Comparison of ENCODE assay signal across 17 cellular contexts in genomic region chr2:6081955-6082354, GRCh38.
DNase-seq lines count a peak whose midpoint lies in the region; ATAC-seq and TF ChIP-seq lines count a peak whose summit lies in the region.
"Had no signal": no experiment of that assay in that cellular context is flagged by ENCODE, and none has a peak within 500 bp of the region (broad histone marks: within the 10 kb centered on the region; RNA-seq: fewer than 3 reads in every experiment).

No MANE protein-coding gene starts in this region.

- no TSS peak for BruUV-seq in Caco-2 (replicated peaks; lab: Mats Ljungman, UMichigan)

- peaks cover 63% of the 10 kb centered on the region for H3K4me1 Mint-ChIP-seq in neural crest cell
- H3K4me1 Mint-ChIP-seq in Caco-2 (ENCODE audit: low read depth, unreplicated experiment): no peaks in the 10 kb centered on the region
- H3K4me1 Mint-ChIP-seq: CD4-positive, CD25-positive, alpha-beta regulatory T cell had no signal

- intact Hi-C loops in Caco-2 (cut with micrococcal nuclease; ENCODE audit: unreplicated experiment): no loop called here
- intact Hi-C loops in sciatic nerve (cut with DNase I): no loop called here

- H3K36me3 Mint-ChIP-seq in neural crest cell (ENCODE audit: low read depth) (peaks cover 5% of the 10 kb centered on the region), Caco-2 (ENCODE audit: insufficient read depth, unreplicated experiment) (no peaks in the 10 kb centered on the region)
- H3K36me3 Mint-ChIP-seq: CD4-positive, CD25-positive, alpha-beta regulatory T cell had no signal

- no peaks in the 10 kb centered on the region for H3K36me3 ChIP-seq in HUES48 (ENCODE audit: control insufficient read depth, insufficient read depth, low read length)
- H3K36me3 ChIP-seq in mesendoderm (ENCODE audit: control insufficient read depth, insufficient read depth, low read length): no peaks in the 10 kb centered on the region
- no peaks in the 10 kb centered on the region for H3K36me3 ChIP-seq in Caco-2 (ENCODE audit: control insufficient read depth, insufficient read depth, low read length)
- H3K36me3 ChIP-seq: SJCRH30 had no signal

- POLR2A ChIA-PET in Caco-2 (lab: Charles Lee): no interaction called here

- H3K9me3 ChIP-seq in HUES48 (ENCODE audit: control insufficient read depth, insufficient read depth, low read length) (peaks cover 8% of the 10 kb centered on the region), Caco-2 (0 out of 2 replicates have a peak, but pooled peaks cover 4% of the 10 kb centered on the region)
- H3K9me3 ChIP-seq: SJCRH30 had no signal

- H3K9me3 Mint-ChIP-seq in neural crest cell: peaks cover 5% of the 10 kb centered on the region
- peaks cover 8% of the 10 kb centered on the region for H3K9me3 Mint-ChIP-seq in Caco-2 (ENCODE audit: unreplicated experiment)

- no peak overlapping the region for H3K18ac ChIP-seq in mesendoderm (ENCODE audit: low read length)

- WGBS in mesendoderm (ENCODE audit: extremely low coverage, insufficient coverage, low lambda C conversion rate): no CpG with 5 or more reads among the region's 1 CpG

- no peaks in the 10 kb centered on the region for H3K27me3 ChIP-seq in HUES48 (ENCODE audit: control insufficient read depth, insufficient read depth, low read length)
- H3K27me3 ChIP-seq in mesendoderm (ENCODE audit: insufficient read depth, low read length, poor library complexity): no peaks in the 10 kb centered on the region
- H3K27me3 ChIP-seq in Caco-2 (replicated peaks; ENCODE audit: control insufficient read depth, insufficient read depth, low read length): no peaks in the 10 kb centered on the region
- H3K27me3 ChIP-seq: SJCRH30 had no signal

- no peak overlapping the region for H3K4me3 ChIP-seq in HUES48 (ENCODE audit: low read depth, low read length)
- no peak overlapping the region for H3K4me3 ChIP-seq in mesendoderm (ENCODE audit: low read length)
- H3K4me3 ChIP-seq in Caco-2 (ENCODE audit: low read depth, low read length): no peak overlapping the region
- H3K4me3 ChIP-seq: GM12878, K562, SJCRH30 had no signal

- H2BK15ac ChIP-seq in mesendoderm (replicated peaks; ENCODE audit: low read depth): no peak overlapping the region

- no peak overlapping the region for H4K5ac ChIP-seq in mesendoderm (ENCODE audit: low read length)

- no peak overlapping the region for H3K4me2 ChIP-seq in mesendoderm (ENCODE audit: low read length)

- no peak for ATAC-seq in sciatic nerve
- ATAC-seq: GM12878, K562 had no signal

- H3K79me1 ChIP-seq in mesendoderm (ENCODE audit: low read length): no peaks in the 10 kb centered on the region

- no peaks in the 10 kb centered on the region for H3K27me3 Mint-ChIP-seq in neural crest cell (ENCODE audit: low read depth)
- no peaks in the 10 kb centered on the region for H3K27me3 Mint-ChIP-seq in Caco-2 (ENCODE audit: insufficient read depth, unreplicated experiment)
- H3K27me3 Mint-ChIP-seq: CD4-positive, CD25-positive, alpha-beta regulatory T cell had no signal

- H3K4ac ChIP-seq in mesendoderm (ENCODE audit: low read depth, low read length): no peak overlapping the region

- no peak overlapping the region for H2BK5ac ChIP-seq in mesendoderm (ENCODE audit: low read length)

- peaks cover 10% of the 10 kb centered on the region; the same call in 1 of the 2 replicates for H3K4me1 ChIP-seq in HUES48 (ENCODE audit: control insufficient read depth, insufficient read depth, low read length)
- peaks cover 4% of the 10 kb centered on the region for H3K4me1 ChIP-seq in mesendoderm (ENCODE audit: control insufficient read depth, low read depth, low read length)
- H3K4me1 ChIP-seq in Caco-2: no peaks in the 10 kb centered on the region
- H3K4me1 ChIP-seq: SJCRH30 had no signal

- no peak overlapping the region for H4K8ac ChIP-seq in mesendoderm (ENCODE audit: low read depth, low read length)

- H3K27ac ChIP-seq in HUES48 (ENCODE audit: low read depth, low read length) (peak overlapping the region; percentile 23), cingulate gyrus (ENCODE audit: low read depth, low read length) (peak overlapping the region; percentile 94), mesendoderm (ENCODE audit: low read depth, low read length) (no peak overlapping the region)
- H3K27ac ChIP-seq: SJCRH30 had no signal

- H2BK120ac ChIP-seq in mesendoderm (ENCODE audit: low read depth, low read length): no peak overlapping the region

- DNase-seq in SK-N-DZ (ENCODE audit: low spot score) (peak; percentile 41), neural crest cell (ENCODE audit: low read depth, low spot score) (no peak), mesendoderm (no peak), dermis blood vessel endothelial cell (no peak), Caco-2 (no peak), sciatic nerve (ENCODE audit: low spot score) (no peak)
- DNase-seq: CD4-positive, CD25-positive, alpha-beta regulatory T cell; DND-41; H7; MM.1S; NCI-H1048; NCI-H1436; SJCRH30 had no signal

- no peak overlapping the region for H3K23ac ChIP-seq in mesendoderm (ENCODE audit: low read length)

- H3K9ac ChIP-seq in HUES48 (ENCODE audit: low read depth, low read length) (no peak overlapping the region), mesendoderm (ENCODE audit: low read length) (no peak overlapping the region)

- no peaks in the 10 kb centered on the region for H3K79me2 ChIP-seq in mesendoderm (ENCODE audit: control insufficient read depth, insufficient read depth, low read length)

- H3K27ac Mint-ChIP-seq in neural crest cell (ENCODE audit: unreplicated experiment): peak overlapping the region; percentile 87
- no peak overlapping the region for H3K27ac Mint-ChIP-seq in Caco-2 (ENCODE audit: unreplicated experiment)
- H3K27ac Mint-ChIP-seq: CD4-positive, CD25-positive, alpha-beta regulatory T cell had no signal

- H2AK5ac ChIP-seq in mesendoderm (ENCODE audit: low read length): no peak overlapping the region

- CTCF ChIA-PET in Caco-2 (lab: Charles Lee): no interaction called here

- no peak for TF ChIP-seq CTCF in neural crest cell (conservative IDR thresholded peaks at IDR 0.05)
- TF ChIP-seq CTCF in Caco-2 (IDR thresholded peaks at IDR 0.05; ENCODE audit: insufficient read depth in 1 of 2, low read depth in 1 of 2, low read length in 1 of 2, severe bottlenecking in 1 of 2, unreplicated experiment in 1 of 2): no peak

- no peak overlapping the region for H3K56ac ChIP-seq in mesendoderm (ENCODE audit: low read length)

- H3K4me3 Mint-ChIP-seq in neural crest cell: peak overlapping the region; percentile 79
- no peak overlapping the region for H3K4me3 Mint-ChIP-seq in Caco-2 (ENCODE audit: unreplicated experiment)
- H3K4me3 Mint-ChIP-seq: CD4-positive, CD25-positive, alpha-beta regulatory T cell had no signal
